In the genomic region with DNA sequence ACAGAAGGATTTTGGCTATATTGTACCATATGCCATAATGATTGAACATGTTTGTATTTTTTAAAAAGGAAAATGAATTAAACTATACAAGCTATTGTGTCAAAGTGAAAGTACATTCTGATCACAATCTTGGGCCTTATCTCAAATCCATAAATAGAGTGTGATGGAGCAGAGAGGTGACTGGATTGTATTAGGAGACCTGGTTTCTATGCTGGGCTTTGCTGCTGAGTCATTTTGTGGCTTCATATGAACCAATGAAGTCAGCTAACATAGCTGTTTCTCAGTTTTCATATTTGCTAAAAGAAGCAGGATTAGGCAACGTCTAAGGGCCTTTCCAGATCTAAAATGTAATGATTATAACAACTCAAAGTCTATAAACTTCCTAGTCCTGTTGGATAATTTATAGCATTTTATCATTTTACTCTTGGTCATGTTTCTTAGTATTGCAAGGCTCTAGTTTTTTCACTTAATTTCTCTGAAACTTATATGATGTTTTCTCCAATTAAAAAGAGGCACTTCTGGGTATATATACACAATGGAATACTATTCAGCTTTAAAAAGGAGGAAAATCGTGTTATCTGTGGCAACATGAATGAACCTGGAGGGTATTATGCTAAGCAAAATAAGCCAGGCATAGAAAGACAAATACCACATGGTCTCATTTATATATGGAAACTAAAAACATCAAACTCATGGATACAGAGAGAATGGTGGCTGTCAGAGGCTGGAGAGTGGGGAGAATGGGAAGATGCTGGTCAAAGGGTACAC, we compare ENCODE assay signal across 8 cellular contexts.
DNase-seq lines count a peak whose midpoint lies in the region; ATAC-seq lines count a peak whose summit lies in the region.

No MANE protein-coding gene starts in this region.

- H3K4ac ChIP-seq in mesenchymal stem cell (ENCODE audit: low read depth in 1 of 2, low read length in 2 of 2), result no peak overlapping the region

- ATAC-seq in GM18909 (IDR thresholded peaks at IDR 0.05; ENCODE audit: poor library complexity, unreplicated experiment), result peak; percentile 78
- peak; percentile 95 for ATAC-seq in HG03039 (IDR thresholded peaks at IDR 0.05; ENCODE audit: unreplicated experiment)
- peak; percentile 74 for ATAC-seq in activated T-helper 17 cell treated with anti-CD3 and anti-CD28 coated beads, Interleukin-2, amount 50 U/mL, for 72 hours (replicated peaks)

- no peaks in the 10 kb centered on the region for H3K36me3 Mint-ChIP-seq in activated T-helper 17 cell treated with anti-CD3 and anti-CD28 coated beads, Interleukin-2, amount 50 U/mL, for 72 hours (ENCODE audit: low read depth)

- peak overlapping the region; percentile 34 to 45 for H3K18ac ChIP-seq in mesenchymal stem cell (ENCODE audit: low read depth in 1 of 2, low read length in 2 of 2)

- peaks cover 4% of the 10 kb centered on the region for H3K79me1 ChIP-seq in mesenchymal stem cell (replicated peaks; ENCODE audit: low read length, poor library complexity, severe bottlenecking)

- no peak overlapping the region for H3K4me2 ChIP-seq in mesenchymal stem cell (ENCODE audit: low read length, poor library complexity, severe bottlenecking)

- H3K27ac Mint-ChIP-seq in activated T-helper 17 cell treated with anti-CD3 and anti-CD28 coated beads, Interleukin-2, amount 50 U/mL, for 72 hours, result no peak overlapping the region

- peak overlapping the region; percentile 69 to 96 for H2BK12ac ChIP-seq in mesenchymal stem cell (ENCODE audit: low read length in 2 of 2)

- H2BK120ac ChIP-seq in mesenchymal stem cell (ENCODE audit: low read depth, low read length), result no peak overlapping the region

- H2AFZ ChIP-seq in mesenchymal stem cell (ENCODE audit: low read depth, low read length), result no peak overlapping the region

- no peak overlapping the region for H3K4me3 Mint-ChIP-seq in activated T-helper 17 cell treated with anti-CD3 and anti-CD28 coated beads, Interleukin-2, amount 50 U/mL, for 72 hours

- H3K36me3 ChIP-seq in mesenchymal stem cell (ENCODE audit: control insufficient read depth in 1 of 2, insufficient read depth in 2 of 2, low read depth in 1 of 2, low read length in 2 of 2), result no peaks in the 10 kb centered on the region

- H3K9ac ChIP-seq in mesenchymal stem cell (ENCODE audit: low read length), result peak overlapping the region; percentile 65

- H3K23ac ChIP-seq in mesenchymal stem cell (ENCODE audit: low read length in 2 of 2), result no peak overlapping the region

- no peaks in the 10 kb centered on the region for H3K4me1 Mint-ChIP-seq in activated T-helper 17 cell treated with anti-CD3 and anti-CD28 coated beads, Interleukin-2, amount 50 U/mL, for 72 hours

- no peak overlapping the region for H4K91ac ChIP-seq in mesenchymal stem cell (ENCODE audit: low read length)

- H4K8ac ChIP-seq in mesenchymal stem cell (ENCODE audit: low read length), result peak overlapping the region; percentile 57

- no peaks in the 10 kb centered on the region for H3K9me3 ChIP-seq in mesenchymal stem cell (ENCODE audit: control insufficient read depth, low read length)

- H2AK5ac ChIP-seq in mesenchymal stem cell (ENCODE audit: low read length, severe bottlenecking), result peak overlapping the region; percentile 20

- H3K27me3 Mint-ChIP-seq in activated T-helper 17 cell treated with anti-CD3 and anti-CD28 coated beads, Interleukin-2, amount 50 U/mL, for 72 hours, result peaks cover 16% of the 10 kb centered on the region

- no peaks in the 10 kb centered on the region for H3K27me3 ChIP-seq in mesenchymal stem cell (ENCODE audit: control insufficient read depth in 1 of 2, insufficient read depth in 1 of 2, low read length in 2 of 2)

- peaks cover 2% of the 10 kb centered on the region for H3K4me1 ChIP-seq in mesenchymal stem cell (ENCODE audit: control insufficient read depth, insufficient read depth, low read depth, low read length)

- WGBS in mesenchymal stem cell, result 100% methylated on average over 1 of the region's 2 CpGs

- DNase-seq in mesenchymal stem cell (peak; percentile 85), 8988T (no peak), NCI-H1105 (lab: John Stamatoyannopoulos, UW) (no peak)
- no peak for DNase-seq in stimulated activated CD4-positive, alpha-beta T cell treated with anti-CD3 and anti-CD28 coated beads, Interleukin-1b, Interleukin-23, amount 100 ng/mL, for 48 hours
- no peak for DNase-seq in activated effector memory CD4-positive, alpha-beta T cell treated with Interleukin-2 at 50 U/mL for 16 hours

- no peak overlapping the region for H3K27ac ChIP-seq in mesenchymal stem cell (ENCODE audit: low read length, poor library complexity, severe bottlenecking)

- peak overlapping the region in 1 of 2 experiments; percentile 20 for H3K4me3 ChIP-seq in mesenchymal stem cell (ENCODE audit: insufficient read depth in 1 of 2, low read depth in 1 of 2, low read length in 2 of 2)

- no peak overlapping the region for H2BK5ac ChIP-seq in mesenchymal stem cell (ENCODE audit: low read depth, low read length, poor library complexity, severe bottlenecking)

- no peak overlapping the region for H3K14ac ChIP-seq in mesenchymal stem cell (ENCODE audit: low read length in 2 of 2)

- H3K9me3 Mint-ChIP-seq in activated T-helper 17 cell treated with anti-CD3 and anti-CD28 coated beads, Interleukin-2, amount 50 U/mL, for 72 hours, result no peaks in the 10 kb centered on the region

- H2BK15ac ChIP-seq in mesenchymal stem cell (ENCODE audit: low read depth, poor library complexity, severe bottlenecking), result no peak overlapping the region
